Comparison of ENCODE assay signal across 8 cellular contexts in genomic region chr11:22337571-22338464, GRCh38. TPM values are rescaled to one million over a fixed set of nuclear protein-coding genes. Genes with fewer than 3 reads are reported as not detected.
DNase-seq lines count a peak whose midpoint lies in the region; ATAC-seq and TF ChIP-seq lines count a peak whose summit lies in the region.

Gene SLC17A6 (plus strand): TSS chr11:22338381. CDS start chr11:22338534, 153 bp downstream.

- WGBS in hepatocyte (ENCODE audit: low lambda C conversion rate, missing lambda C conversion rate), result 4% methylated on average over 26 of the region's 26 CpGs
- 5% methylated on average over 26 of the region's 26 CpGs for WGBS in esophagus muscularis mucosa

- H3K9me3 ChIP-seq in hepatocyte (ENCODE audit: low read depth), result no peaks in the 10 kb centered on the region
- H3K9me3 ChIP-seq in esophagus muscularis mucosa, result no peaks in the 10 kb centered on the region

- peak; percentile 28 for DNase-seq in ELR (ENCODE audit: low read depth)
- DNase-seq in HPDE6-E6E7 (ENCODE audit: extremely low spot score), result peak; percentile 36
- peak; percentile 53 for DNase-seq in RPMI8226
- peak; percentile 80 for DNase-seq in hepatocyte (ENCODE audit: low spot score)
- DNase-seq in esophagus muscularis mucosa (ENCODE audit: extremely low spot score), result no peak

- H3K9me2 ChIP-seq in hepatocyte (replicated peaks; ENCODE audit: insufficient read depth), result no peaks in the 10 kb centered on the region

- ATAC-seq in GM21360 (IDR thresholded peaks at IDR 0.05; ENCODE audit: unreplicated experiment), result no peak
- no peak for ATAC-seq in HG02610 (IDR thresholded peaks at IDR 0.05; ENCODE audit: unreplicated experiment)
- ATAC-seq in GM21390 (IDR thresholded peaks at IDR 0.05; ENCODE audit: unreplicated experiment), result no peak

- TF ChIP-seq CTCF in hepatocyte (IDR thresholded peaks at IDR 0.05; ENCODE audit: poor library complexity) (no peak), esophagus muscularis mucosa (IDR thresholded peaks at IDR 0.05) (no peak)

- no peaks in the 10 kb centered on the region for H3K79me2 ChIP-seq in hepatocyte

- intact Hi-C loops in esophagus muscularis mucosa (cut with DNase I), result loop anchor here (10.0 kb wide), 1 partner anchor 207 kb away; no protein-coding TSS in a partner anchor

- H3K27ac ChIP-seq in hepatocyte (no peak within 1 kb of the TSS), esophagus muscularis mucosa (replicated peaks in 1 of 4) (no peak within 1 kb of the TSS)

- no peak for TF ChIP-seq POLR2A in esophagus muscularis mucosa (IDR thresholded peaks at IDR 0.05; ENCODE audit: low read depth)

- no peak for TF ChIP-seq EP300 in esophagus muscularis mucosa (IDR thresholded peaks at IDR 0.05)

- no peaks in the 10 kb centered on the region for H4K20me1 ChIP-seq in hepatocyte (ENCODE audit: insufficient read depth, poor library complexity, severe bottlenecking)

- peaks cover 59% of the 10 kb centered on the region for H3K27me3 ChIP-seq in hepatocyte
- H3K27me3 ChIP-seq in esophagus muscularis mucosa, result peaks cover 6 to 68% (median 36%) of the 10 kb centered on the region in 4 donors

- H3K4me1 ChIP-seq in hepatocyte (ENCODE audit: insufficient read depth) (no peaks in the 10 kb centered on the region), esophagus muscularis mucosa (peaks cover 0 to 11% (median 3%) of the 10 kb centered on the region in 4 donors)

- no peak within 1 kb of the TSS for H2AFZ ChIP-seq in hepatocyte

- H3K4me2 ChIP-seq in hepatocyte, result no peak within 1 kb of the TSS

- H3K36me3 ChIP-seq in hepatocyte (replicated peaks; ENCODE audit: insufficient read depth, low read depth), result no peaks in the 10 kb centered on the region
- H3K36me3 ChIP-seq in esophagus muscularis mucosa, result no peaks in the 10 kb centered on the region

- no peak within 1 kb of the TSS for H3K4me3 ChIP-seq in hepatocyte
- H3K4me3 ChIP-seq in esophagus muscularis mucosa, result no peak within 1 kb of the TSS

RNA-seq across cellular contexts. Expression of gene SLC17A6, which starts in this region (rescaled TPM):
- total RNA-seq in hepatocyte (not detected in 2 replicates), esophagus muscularis mucosa (not detected)
- polyA plus RNA-seq in hepatocyte, result not detected in 2 replicates

Comparison
In these comparisons a context has a peak if more than half of its experiments do, and no peak if none do; other contexts are left out.
1. Peak in DNase-seq in hepatocyte; RNA of the gene not detected or under 1 TPM.